Comparison of ENCODE assay signal across 20 cellular contexts in the genomic region with DNA sequence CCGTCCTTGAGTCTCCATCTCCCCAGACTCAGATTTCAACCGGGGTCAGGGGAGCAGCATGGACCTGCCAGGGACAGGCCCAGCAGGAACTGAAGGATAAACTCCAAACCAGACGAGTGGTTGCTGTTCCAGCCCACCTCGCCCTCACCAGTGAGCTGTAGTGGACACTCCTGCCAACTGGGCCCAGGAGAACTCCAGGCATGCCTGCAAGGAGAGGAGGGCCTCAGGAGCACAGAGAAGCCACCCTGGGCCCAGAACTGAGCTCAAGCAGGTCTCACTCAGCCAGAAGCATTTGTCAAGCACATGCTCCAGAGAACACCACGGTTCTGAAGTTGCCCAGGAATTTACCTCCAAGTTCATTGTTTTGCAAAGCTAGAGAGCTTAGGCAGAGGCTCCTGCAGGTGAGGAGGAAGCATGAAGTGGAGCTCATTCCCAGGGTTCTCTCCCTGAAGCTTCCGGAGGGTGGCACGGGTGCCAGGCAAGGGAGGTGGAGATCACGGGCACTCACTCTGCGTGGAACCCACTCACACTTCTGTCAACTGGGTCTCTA.
"Had no signal": no experiment of that assay in that cellular context is flagged by ENCODE, and none has a peak within 500 bp of the region (broad histone marks: within the 10 kb centered on the region; RNA-seq: fewer than 3 reads in every experiment).

No MANE protein-coding gene starts in this region.

- H3K27me3 ChIP-seq: gastrocnemius medialis had no signal

- H3K4me3 ChIP-seq: adrenal gland, coronary artery, esophagus squamous epithelium, gastrocnemius medialis, lower lobe of right lung, mucosa of descending colon, tibial artery had no signal

- H3K9me3 ChIP-seq: adrenal gland, esophagus squamous epithelium, gastrocnemius medialis, lower lobe of right lung, mucosa of descending colon, tibial artery had no signal

- H3K36me3 ChIP-seq: adrenal gland, esophagus squamous epithelium, gastrocnemius medialis, lower lobe of right lung, tibial artery had no signal

- ATAC-seq: activated CD4-positive, CD25-positive, alpha-beta regulatory T cell treated with anti-CD3 and anti-CD28 coated beads, Interleukin-2, amount 50 U/mL, for 24 hours; activated CD8-positive, alpha-beta memory T cell treated with anti-CD3 and anti-CD28 coated beads, Interleukin-2, amount 10 ng/mL, durations not matched to agents 7 days and 5 days; activated CD8-positive, alpha-beta T cell treated with anti-CD3 and anti-CD28 coated beads for 36 hours; gastrocnemius medialis; left colon; lower lobe of right lung; mucosa of descending colon had no signal

- H3K27ac ChIP-seq: adrenal gland, coronary artery, esophagus squamous epithelium, gastrocnemius medialis, lower lobe of right lung, tibial artery had no signal

- DNase-seq: activated CD4-positive, alpha-beta T cell treated with anti-CD3 and anti-CD28 coated beads, Interleukin-2, amount 10 ng/mL, durations not matched to agents 7 days and 5 days; activated CD8-positive, alpha-beta memory T cell treated with anti-CD3 and anti-CD28 coated beads, Interleukin-2, amount 10 ng/mL, durations not matched to agents 7 days and 5 days; activated CD8-positive, alpha-beta T cell treated with anti-CD3 and anti-CD28 coated beads for 36 hours; activated naive CD4-positive, alpha-beta T cell; adrenal gland; esophagus squamous epithelium; gastrocnemius medialis; hippocampal formation; lower lobe of right lung; mesendoderm; mucosa of descending colon; nephron progenitor cell; retina; stimulated activated CD4-positive, alpha-beta T cell treated with anti-CD3 and anti-CD28 coated beads, Interleukin-12 subunit alpha, Interleukin-12 subunit beta, amount 100 ng/mL, for 4 hours; substantia nigra; tibial artery had no signal

- FAIRE-seq: astrocyte had no signal

- H3K4me1 ChIP-seq: adrenal gland, gastrocnemius medialis, lower lobe of right lung, tibial artery had no signal
